ENCODE assay signal across 23 cellular contexts in the genomic region with DNA sequence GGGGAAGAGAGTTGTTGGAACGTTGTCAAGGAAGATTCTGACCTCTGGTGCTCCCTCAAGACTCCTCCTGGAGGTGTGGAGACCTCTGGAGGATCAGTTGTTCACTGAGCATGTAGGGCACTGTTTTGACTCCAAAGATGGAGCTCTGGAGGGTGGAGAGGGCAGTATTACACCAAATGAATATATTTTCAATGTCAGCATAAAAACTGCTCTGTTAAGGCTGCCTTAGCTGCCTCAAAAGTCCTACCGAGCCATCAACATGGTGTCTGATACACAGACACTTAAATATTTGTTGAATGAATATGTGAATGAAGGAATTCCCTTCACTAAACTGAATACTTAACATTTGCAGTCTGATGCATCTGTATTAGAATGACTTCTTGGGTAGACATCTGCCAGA.
DNase-seq lines count a peak whose midpoint lies in the region; ATAC-seq, FAIRE-seq and TF ChIP-seq lines count a peak whose summit lies in the region.
"Had no signal": no experiment of that assay in that cellular context is flagged by ENCODE, and none has a peak within 500 bp of the region (broad histone marks: within the 10 kb centered on the region; RNA-seq: fewer than 3 reads in every experiment).

No MANE protein-coding gene starts in this region.

- TF ChIP-seq POLR2A in HepG2 (IDR thresholded peaks at IDR 0.05; ENCODE audit: insufficient read depth in 1 of 2, low read depth in 2 of 2, low read length in 2 of 2) = no peak
- no peak for TF ChIP-seq POLR2A in right lobe of liver (IDR thresholded peaks at IDR 0.05)

- TF ChIP-seq CTCF in HepG2 (CRISPR knock-in tag; IDR thresholded peaks at IDR 0.05) (no peak), right lobe of liver (IDR thresholded peaks at IDR 0.05) (no peak), KMS-11 (conservative IDR thresholded peaks at IDR 0.05; ENCODE audit: low read depth, low read length) (no peak)

- TF ChIP-seq RAD21 in HepG2 (CRISPR knock-in tag; IDR thresholded peaks at IDR 0.05) = no peak

- ATAC-seq in HepG2 (no peak), right lobe of liver (no peak), HG03159 (IDR thresholded peaks at IDR 0.05; ENCODE audit: unreplicated experiment) (no peak)

- H3K4me3 ChIP-seq in HepG2 (replicated peaks in 1 of 3; ENCODE audit: insufficient read depth in 1 of 3, low read depth in 2 of 3, low read length in 3 of 3) = no peak overlapping the region
- H3K4me3 ChIP-seq in right lobe of liver = no peak overlapping the region
- H3K4me3 ChIP-seq in KMS-11 (IDR thresholded peaks at IDR 0.05; ENCODE audit: insufficient read depth, low read depth, low read length) = no peak overlapping the region
- H3K4me3 ChIP-seq: BLaER1, GM12878 had no signal

- H3K27me3 ChIP-seq in HepG2 (ENCODE audit: control insufficient read depth in 1 of 2, insufficient read depth in 2 of 2, low read length in 2 of 2) (no peaks in the 10 kb centered on the region), right lobe of liver (no peaks in the 10 kb centered on the region), KMS-11 (ENCODE audit: insufficient read depth, low read depth) (no peaks in the 10 kb centered on the region)
- H3K27me3 ChIP-seq: BE2C, BLaER1 had no signal

- WGBS in HepG2 (ENCODE audit: low lambda C conversion rate) = 0% methylated on average over 2 of the region's 2 CpGs
- WGBS in right lobe of liver (ENCODE audit: insufficient coverage, low coverage, low lambda C conversion rate, missing lambda C conversion rate) = 29% methylated on average over 2 of the region's 2 CpGs

- no peak for TF ChIP-seq EP300 in HepG2 (IDR thresholded peaks at IDR 0.05; ENCODE audit: low read depth in 2 of 2, low read length in 2 of 2)
- TF ChIP-seq EP300 in HepG2 (CRISPR knock-in tag; IDR thresholded peaks at IDR 0.05; ENCODE audit: borderline replicate concordance) = no peak

- no peaks in the 10 kb centered on the region for H3K9me3 ChIP-seq in HepG2 (ENCODE audit: low read length)
- H3K9me3 ChIP-seq in right lobe of liver = no peaks in the 10 kb centered on the region
- H3K9me3 ChIP-seq: BE2C had no signal

- in situ Hi-C loops in HepG2 (cut with HindIII; ENCODE audit: extremely low pct_ligation_motif_present, low pct_unique_long_range_greater_than_20kb) = no loop called here

- POLR2A ChIA-PET in HepG2 (lab: Yijun Ruan, JAX) = no interaction called here

- no peak for DNase-seq in HepG2 (ENCODE audit: low spot score)
- DNase-seq in right lobe of liver = no peak
- no peak for DNase-seq in SHP77 treated with DMSO at 0.1 percent for 48 hours (lab: John Stamatoyannopoulos, UW)
- DNase-seq: ACHN; BE2C; C1 segment of cervical spinal cord; CD4-positive, alpha-beta memory T cell; CD4-positive, CD25-positive, alpha-beta regulatory T cell; CD8-positive, alpha-beta memory T cell; COR-L47; DMS 273 treated with DMSO at 0.1 percent for 48 hours; DMS153; DMS79; DND-41; EL; GDM1 had no signal

- CTCF ChIA-PET in HepG2 (lab: Yijun Ruan, JAX; ENCODE audit: low intra/inter-chr PET ratio, low total read pairs) = no interaction called here

- H2AFZ ChIP-seq in HepG2 (ENCODE audit: low read length) = no peak overlapping the region
- H2AFZ ChIP-seq in KMS-11 (ENCODE audit: low read depth) = no peak overlapping the region

- no peaks in the 10 kb centered on the region for H4K20me1 ChIP-seq in HepG2 (ENCODE audit: insufficient read depth, low read length)
- no peaks in the 10 kb centered on the region for H4K20me1 ChIP-seq in KMS-11 (ENCODE audit: insufficient read depth)
- H4K20me1 ChIP-seq: BLaER1 had no signal

- H3K36me3 ChIP-seq in HepG2 (replicated peaks in 1 of 2; ENCODE audit: control insufficient read depth in 1 of 2, insufficient read depth in 2 of 2, low read length in 2 of 2) (no peaks in the 10 kb centered on the region), right lobe of liver (no peaks in the 10 kb centered on the region), KMS-11 (ENCODE audit: insufficient read depth) (no peaks in the 10 kb centered on the region)
- H3K36me3 ChIP-seq: BE2C, BLaER1 had no signal

- intact Hi-C loops in HepG2 (cut with micrococcal nuclease; ENCODE audit: unreplicated experiment) = no loop called here
- intact Hi-C loops in right lobe of liver (cut with DNase I) = no loop called here

- H3K4me2 ChIP-seq in HepG2 (ENCODE audit: low read depth, low read length) (no peak overlapping the region), KMS-11 (0 out of 2 replicates have a peak overlapping the region, but pooled peaks have one; percentile 14)
- H3K4me2 ChIP-seq: BLaER1 had no signal

- H3K4me1 ChIP-seq in HepG2 (ENCODE audit: insufficient read depth, low read length) = no peaks in the 10 kb centered on the region
- no peaks in the 10 kb centered on the region for H3K4me1 ChIP-seq in right lobe of liver
- peaks cover 13% of the 10 kb centered on the region for H3K4me1 ChIP-seq in KMS-11 (ENCODE audit: low read depth, poor library complexity, severe bottlenecking)
- H3K4me1 ChIP-seq: BE2C, BLaER1 had no signal

- BruUV-seq in HepG2 (replicated peaks; lab: Mats Ljungman, UMichigan) = no TSS peak

- H3K27ac ChIP-seq in HepG2 (ENCODE audit: extremely low read length, insufficient read depth, low read length) (no peak overlapping the region), right lobe of liver (no peak overlapping the region), KMS-11 (no peak overlapping the region)
- H3K27ac ChIP-seq: 22Rv1, BLaER1 had no signal

- no peak for FAIRE-seq in HepG2 (lab: Jason Lieb, UNC)
- FAIRE-seq: GM12878, GM12892, GM18507 had no signal

- no peaks in the 10 kb centered on the region for H3K79me2 ChIP-seq in HepG2 (ENCODE audit: insufficient read depth, low read length)
- H3K79me2 ChIP-seq in KMS-11 (ENCODE audit: insufficient read depth, low read depth) = no peaks in the 10 kb centered on the region

- no peak overlapping the region for H3K9ac ChIP-seq in HepG2 (ENCODE audit: insufficient read depth, low read depth, low read length)
- no peak overlapping the region for H3K9ac ChIP-seq in KMS-11
- H3K9ac ChIP-seq: BLaER1 had no signal

TF ChIP-seq in HepG2, 621 proteins besides CTCF, POLR2A, EP300 and RAD21:
- TF ChIP-seq, protein P1, sequence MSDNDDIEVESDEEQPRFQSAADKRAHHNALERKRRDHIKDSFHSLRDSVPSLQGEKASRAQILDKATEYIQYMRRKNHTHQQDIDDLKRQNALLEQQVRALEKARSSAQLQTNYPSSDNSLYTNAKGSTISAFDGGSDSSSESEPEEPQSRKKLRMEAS (IDR thresholded peaks at IDR 0.05) = no peak
- TF ChIP-seq MAFF (IDR thresholded peaks at IDR 0.05; ENCODE audit: low read depth, low read length) (0 out of 2 replicates have a peak, but pooled peaks have one; percentile 20), MAFK (conservative IDR thresholded peaks at IDR 0.05 in 1 of 2, IDR thresholded peaks at IDR 0.05 in 1 of 2; ENCODE audit: low read length in 2 of 2) (peak in 1 of 2 experiments; percentile 60; a peak in 3 of 4 replicates)
TF ChIP-seq in HepG2: peak in this region for 2.
